27 cellular contexts compared by ENCODE assay signal in the genomic region with DNA sequence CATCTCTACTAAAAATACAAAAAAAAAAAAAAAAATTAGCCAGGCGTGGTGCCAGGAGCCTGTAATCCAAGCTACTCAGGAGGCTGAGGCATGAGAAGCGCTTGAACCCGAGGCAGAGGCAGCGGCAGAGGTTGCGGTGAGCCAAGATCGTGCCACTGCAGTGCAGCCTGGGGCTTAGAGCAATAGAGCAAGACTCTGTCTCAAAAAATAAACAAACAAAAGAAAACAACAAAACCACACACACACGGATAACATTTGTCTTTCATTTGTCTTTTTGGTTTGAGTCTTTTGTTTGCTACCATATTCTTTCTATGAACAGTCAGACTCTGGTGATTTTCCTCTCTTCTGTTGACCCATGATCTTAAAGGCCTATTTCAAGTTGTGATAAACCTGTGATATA.
"Had no signal": no experiment of that assay in that cellular context is flagged by ENCODE, and none has a peak within 500 bp of the region (broad histone marks: within the 10 kb centered on the region; RNA-seq: fewer than 3 reads in every experiment).

No MANE protein-coding gene starts in this region.

- DNase-seq: stimulated activated CD4-positive, alpha-beta T cell treated with anti-CD3 and anti-CD28 coated beads, Interleukin-2, amount 100 ng/mL, for 48 hours; stimulated activated CD4-positive, alpha-beta T cell treated with anti-CD3 and anti-CD28 coated beads, Interleukin-4, amount 100 ng/mL, for 1 hour; stimulated activated CD4-positive, alpha-beta T cell treated with anti-CD3 and anti-CD28 coated beads, Interleukin-4, amount 100 ng/mL, for 24 hours; stimulated activated CD4-positive, alpha-beta T cell treated with anti-CD3 and anti-CD28 coated beads, Interleukin-4, amount 100 ng/mL, for 4 hours; stimulated activated CD8-positive, alpha-beta memory T cell treated with anti-CD3 and anti-CD28 coated beads, Interleukin-4, amount 100 ng/mL, for 48 hours; stimulated activated naive B cell treated with anti-CD40 and anti-IgM and Interleukin-4, amounts not matched to agents 10 μg/mL and 1 μg/mL and 100 μg/mL, for 72 hours; stimulated activated naive CD4-positive, alpha-beta T cell; stimulated activated naive CD4-positive, alpha-beta T cell treated with Interleukin-2 at 50 U/mL for 16 hours; stimulated activated naive CD8-positive, alpha-beta T cell treated with anti-CD3 and anti-CD28 coated beads, Interleukin-15, amount 100 ng/mL, for 72 hours; stimulated activated naive CD8-positive, alpha-beta T cell treated with anti-CD3 and anti-CD28 coated beads, Interleukin-15, Interleukin-2, amounts not matched to agents 100 U/mL and 50 U/mL, for 24 hours; stomach; substantia nigra; testis; thyroid gland; tibial artery; transverse colon; trophoblast cell; upper lobe of left lung; upper lobe of right lung; uterus had no signal

- FAIRE-seq: urothelium cell line had no signal

- H3K4me1 ChIP-seq: suprapubic skin, testis, thyroid gland, tibial artery, tibial nerve, upper lobe of left lung, upper lobe of right lung, uterus, vagina had no signal

- ATAC-seq: stimulated activated effector memory CD8-positive, alpha-beta T cell treated with anti-CD3 and anti-CD28 coated beads, Interleukin-12 subunit alpha, Interleukin-12 subunit beta, amount 100 ng/mL, for 72 hours; stimulated activated memory B cell treated with anti-CD40 and anti-IgM and Interleukin-4, amounts not matched to agents 10 μg/mL and 1 μg/mL and 100 μg/mL, for 72 hours; stimulated activated naive B cell treated with anti-CD40 and anti-IgM and Interleukin-4, amounts not matched to agents 10 μg/mL and 1 μg/mL and 100 μg/mL, for 72 hours; stimulated activated naive CD8-positive, alpha-beta T cell treated with anti-CD3 and anti-CD28 coated beads, Interleukin-15, amount 100 ng/mL, for 72 hours; stimulated activated naive CD8-positive, alpha-beta T cell treated with anti-CD3 and anti-CD28 coated beads, Interleukin-15, Interleukin-2, amounts not matched to agents 100 U/mL and 50 U/mL, for 24 hours; upper lobe of right lung had no signal

- H3K27ac ChIP-seq: stomach, suprapubic skin, testis, thoracic aorta, thyroid gland, tibial artery, tibial nerve, transverse colon, upper lobe of left lung, upper lobe of right lung, uterus, vagina had no signal

- H3K4me3 ChIP-seq: stomach, suprapubic skin, testis, thoracic aorta, thyroid gland, tibial artery, tibial nerve, transverse colon, upper lobe of left lung, upper lobe of right lung, uterus, vagina had no signal

- H3K27me3 ChIP-seq: stomach, suprapubic skin, testis, thyroid gland, tibial artery, tibial nerve, transverse colon, upper lobe of left lung, upper lobe of right lung, uterus, vagina had no signal

- H3K9me3 ChIP-seq: stomach, suprapubic skin, testis, thoracic aorta, thyroid gland, tibial artery, tibial nerve, transverse colon, upper lobe of left lung, upper lobe of right lung, uterus, vagina had no signal

- H3K36me3 ChIP-seq: stomach, suprapubic skin, thoracic aorta, thyroid gland, tibial artery, tibial nerve, transverse colon, upper lobe of left lung, upper lobe of right lung, uterus, vagina had no signal
